9 cellular contexts compared by ENCODE assay signal in genomic region chr12:57895337-57896138, GRCh38. TPM values are rescaled to one million over a fixed set of nuclear protein-coding genes. Genes with fewer than 3 reads are reported as not detected.
DNase-seq lines count a peak whose midpoint lies in the region; ATAC-seq and TF ChIP-seq lines count a peak whose summit lies in the region.
"Had no signal": no experiment of that assay in that cellular context is flagged by ENCODE, and none has a peak within 500 bp of the region (broad histone marks: within the 10 kb centered on the region; RNA-seq: fewer than 3 reads in every experiment).

No MANE protein-coding gene starts in this region.

- H3K4me1 ChIP-seq in Peyer's patch: peaks cover 10 to 80% (median 26%) of the 10 kb centered on the region in 4 donors
- peaks cover 10 to 19% of the 10 kb centered on the region in 2 donors for H3K4me1 ChIP-seq in esophagus (ENCODE audit: control insufficient read depth in 2 of 2, insufficient read depth in 2 of 2, low read length in 1 of 2)
- H3K4me1 ChIP-seq in psoas muscle: peaks cover 69% of the 10 kb centered on the region

- WGBS in esophagus, 2 donors: 60 to 65% methylated on average over 5 of the region's 5 CpGs
- WGBS in psoas muscle, 3 donors: 53 to 65% (median 53%) methylated on average over 5 of the region's 5 CpGs

- H3K36me3 ChIP-seq in Peyer's patch (no peaks in the 10 kb centered on the region), esophagus (ENCODE audit: control insufficient read depth in 2 of 2, insufficient read depth in 2 of 2, low read length in 1 of 2) (no peaks in the 10 kb centered on the region), psoas muscle (ENCODE audit: insufficient read depth in 1 of 2, low read depth in 1 of 2) (no peaks in the 10 kb centered on the region)

- TF ChIP-seq CTCF in Peyer's patch (IDR thresholded peaks at IDR 0.05) (no peak), psoas muscle (IDR thresholded peaks at IDR 0.05) (no peak)

- H3K9me3 ChIP-seq in Peyer's patch (no peaks in the 10 kb centered on the region), esophagus (ENCODE audit: control insufficient read depth in 2 of 2, insufficient read depth in 1 of 2, low read depth in 1 of 2, low read length in 1 of 2) (no peaks in the 10 kb centered on the region), psoas muscle (no peaks in the 10 kb centered on the region)

- in situ Hi-C loops in G401 (cut with HindIII; ENCODE audit: low sequenced_read_pairs): no loop called here

- ATAC-seq in psoas muscle: no peak
- no peak for ATAC-seq in GM21360 (IDR thresholded peaks at IDR 0.05; ENCODE audit: unreplicated experiment)

- H3K27ac ChIP-seq in Peyer's patch (peak overlapping the region; percentile 77 to 94 (median 88)), esophagus (ENCODE audit: low read depth in 2 of 2, low read length in 1 of 2) (peak overlapping the region; percentile 88 to 93), psoas muscle (peak overlapping the region; percentile 94)

- no peak for TF ChIP-seq POLR2A in Peyer's patch (IDR thresholded peaks at IDR 0.05)

- intact Hi-C loops in psoas muscle (cut with DNase I): loop anchor here in 1 of 2 donors (2.0 kb wide), 1 partner anchor 63 kb away; no protein-coding TSS in a partner anchor

- H3K4me3 ChIP-seq in Peyer's patch (peak overlapping the region in 2 of 4 donors; percentile 65 to 75), esophagus (ENCODE audit: low read depth in 1 of 2, low read length in 2 of 2) (no peak overlapping the region), psoas muscle (peak overlapping the region; percentile 80)

- H3K27me3 ChIP-seq in Peyer's patch: no peaks in the 10 kb centered on the region
- H3K27me3 ChIP-seq in esophagus (ENCODE audit: control insufficient read depth in 1 of 2, insufficient read depth in 2 of 2, low read length in 2 of 2): no peaks in the 10 kb centered on the region
- H3K27me3 ChIP-seq in psoas muscle (ENCODE audit: insufficient read depth in 3 of 3, low read length in 2 of 3): no peaks in the 10 kb centered on the region

- DNase-seq in EH (ENCODE audit: low read depth) (peak; percentile 46), Peyer's patch (no peak), psoas muscle (no peak), G401 (ENCODE audit: low spot score) (no peak), GOT3 (lab: John Stamatoyannopoulos, UW) (no peak), NCI-H1436 (lab: John Stamatoyannopoulos, UW) (no peak)
- DNase-seq: SW 1271 had no signal

RNA-seq across cellular contexts. Expression of gene ATP23, which starts 45.8 kb away (rescaled TPM):
- 10 to 100 TPM in 2 of 4 donors, 1 to 10 TPM in 1, not detected in 1; 5.9 to 29.2 (median 12.5) TPM for total RNA-seq in Peyer's patch
- polyA plus RNA-seq in esophagus: 10 to 100 TPM in 1 of 2 donors, 1 to 10 TPM in 1; 5.7 to 11.0 TPM
- 10 to 100 TPM in 2 of 4 donors, 1 to 10 TPM in 2; 7.4 to 13.5 (median 9.5) TPM for total RNA-seq in psoas muscle
- polyA plus RNA-seq in psoas muscle: 10 to 100 TPM in 1 of 3 donors, 1 to 10 TPM in 2; 6.3 to 28.8 (median 8.7) TPM
- total RNA-seq in G401 (2014; rRNA removed; shearing (Covaris generic)): 16.9 and 35.0 TPM in 2 replicates

RNA-seq across cellular contexts. Expression of gene CTDSP2, which starts 49.0 kb away (rescaled TPM):
- total RNA-seq in Peyer's patch (100 to 1,000 TPM in 3 of 4 donors, 10 to 100 TPM in 1; 87.5 to 196 (median 128) TPM), psoas muscle (10 to 100 TPM; 71.3 to 91.8 (median 80.0) TPM)
- polyA plus RNA-seq in esophagus (10 to 100 TPM; 22.4 to 34.7 TPM), psoas muscle (10 to 100 TPM; 13.9 to 64.7 (median 44.5) TPM)
- 64.1 and 78.6 TPM in 2 replicates for total RNA-seq in G401 (2014; rRNA removed; shearing (Covaris generic))
